In genomic region chr1:65762081-65762862, GRCh38 we compare ENCODE assay signal across 18 cellular contexts.
A peak's percentile ranks its signal among the peaks of the same experiment; 100 is the strongest.
DNase-seq lines count a peak whose midpoint lies in the region; ATAC-seq and TF ChIP-seq lines count a peak whose summit lies in the region.
"Had no signal": no experiment of that assay in that cellular context is flagged by ENCODE, and none has a peak within 500 bp of the region (broad histone marks: within the 10 kb centered on the region; RNA-seq: fewer than 3 reads in every experiment).

No MANE protein-coding gene starts in this region.

- no peaks in the 10 kb centered on the region for H3K36me3 ChIP-seq in MM.1S (replicated peaks; ENCODE audit: insufficient read depth, low read length)
- H3K36me3 ChIP-seq: esophagus squamous epithelium had no signal

- H4K20me1 ChIP-seq in MM.1S (ENCODE audit: insufficient read depth, low read length), result no peaks in the 10 kb centered on the region

- peaks cover 0 to 5% of the 10 kb centered on the region in 2 donors for H3K36me3 Mint-ChIP-seq in stimulated activated naive B cell treated with anti-CD40 and anti-IgM and Interleukin-4, amounts not matched to agents 10 μg/mL and 1 μg/mL and 100 μg/mL, for 72 hours
- H3K36me3 Mint-ChIP-seq: natural killer cell treated with Interleukin-12 subunit alpha and Interleukin-12 subunit beta and Interleukin-15 and Interleukin-18, amount 100 ng/mL, for 72 hours had no signal

- peak; percentile 57 for ATAC-seq in GM19455 (IDR thresholded peaks at IDR 0.05; ENCODE audit: unreplicated experiment)
- no peak for ATAC-seq in stimulated activated naive B cell treated with anti-CD40 and anti-IgM and Interleukin-4, amounts not matched to agents 10 μg/mL and 1 μg/mL and 100 μg/mL, for 72 hours (replicated peaks)
- ATAC-seq: activated CD8-positive, alpha-beta T cell treated with anti-CD3 and anti-CD28 coated beads for 36 hours; left cardiac atrium; natural killer cell treated with Interleukin-12 subunit alpha and Interleukin-12 subunit beta and Interleukin-15 and Interleukin-18, amount 100 ng/mL, for 72 hours had no signal

- H3K4me1 Mint-ChIP-seq in stimulated activated naive B cell treated with anti-CD40 and anti-IgM and Interleukin-4, amounts not matched to agents 10 μg/mL and 1 μg/mL and 100 μg/mL, for 72 hours, result peaks cover 0 to 4% of the 10 kb centered on the region in 2 donors
- H3K4me1 Mint-ChIP-seq: central memory CD8-positive, alpha-beta T cell had no signal

- H3K27me3 ChIP-seq in MM.1S (replicated peaks; ENCODE audit: insufficient read depth, low read length), result no peaks in the 10 kb centered on the region
- H3K27me3 ChIP-seq: esophagus squamous epithelium had no signal

- no peaks in the 10 kb centered on the region for H3K79me2 ChIP-seq in MM.1S (ENCODE audit: low read length)

- H3K9me2 ChIP-seq in MM.1S (replicated peaks; ENCODE audit: insufficient read depth, low read length), result no peaks in the 10 kb centered on the region

- peaks cover 4 to 12% of the 10 kb centered on the region in 2 donors for H3K27me3 Mint-ChIP-seq in stimulated activated naive B cell treated with anti-CD40 and anti-IgM and Interleukin-4, amounts not matched to agents 10 μg/mL and 1 μg/mL and 100 μg/mL, for 72 hours

- no peak for TF ChIP-seq CTCF in AG10803 (conservative IDR thresholded peaks at IDR 0.05; ENCODE audit: low read length)
- TF ChIP-seq CTCF in MM.1S (IDR thresholded peaks at IDR 0.05; ENCODE audit: low read length), result no peak
- TF ChIP-seq CTCF in foreskin fibroblast (IDR thresholded peaks at IDR 0.05; ENCODE audit: low read depth, low read length), result no peak

- 0 out of 2 replicates have a peak overlapping the region, but pooled peaks have one; percentile 24 for H2AFZ ChIP-seq in MM.1S (ENCODE audit: low read length)

- H3K4me3 ChIP-seq in AG10803 (ENCODE audit: low read length), result peak overlapping the region; percentile 21
- no peak overlapping the region for H3K4me3 ChIP-seq in MM.1S (ENCODE audit: low read length)
- peak overlapping the region; percentile 6 to 33 for H3K4me3 ChIP-seq in foreskin fibroblast (ENCODE audit: low read depth in 1 of 2, low read length in 2 of 2)
- H3K4me3 ChIP-seq: esophagus squamous epithelium had no signal

- H3K27ac ChIP-seq in MM.1S (ENCODE audit: low read length), result no peak overlapping the region
- H3K27ac ChIP-seq: esophagus squamous epithelium, KMS-11 had no signal

- no peaks in the 10 kb centered on the region for H3K9me3 ChIP-seq in MM.1S (replicated peaks; ENCODE audit: insufficient read depth, low read length)
- H3K9me3 ChIP-seq: esophagus squamous epithelium had no signal

- DNase-seq in AG10803 (ENCODE audit: low read depth), result peak; percentile 57
- peak; percentile 19 for DNase-seq in MM.1S
- peak; percentile 37 to 39 for DNase-seq in foreskin fibroblast
- DNase-seq in NCI-H1105 (lab: John Stamatoyannopoulos, UW), result no peak
- no peak for DNase-seq in SW480 (ENCODE audit: low spot score)
- DNase-seq in NCI-H2029 (lab: John Stamatoyannopoulos, UW), result no peak
- no peak for DNase-seq in stimulated activated naive B cell treated with anti-CD40 and anti-IgM and Interleukin-4, amounts not matched to agents 10 μg/mL and 1 μg/mL and 100 μg/mL, for 72 hours
- DNase-seq: activated CD8-positive, alpha-beta T cell treated with anti-CD3 and anti-CD28 coated beads for 36 hours; activated naive CD4-positive, alpha-beta T cell treated with Interleukin-2 at 50 U/mL for 16 hours; DMS153; esophagus squamous epithelium; left cardiac atrium; NCI-H2171; small intestine had no signal

- peak overlapping the region; percentile 7; the same call in 1 of the 2 replicates for H3K4me2 ChIP-seq in MM.1S (ENCODE audit: low read depth, low read length)
- H3K4me2 ChIP-seq: KMS-11 had no signal

- H3K4me3 Mint-ChIP-seq in stimulated activated naive B cell treated with anti-CD40 and anti-IgM and Interleukin-4, amounts not matched to agents 10 μg/mL and 1 μg/mL and 100 μg/mL, for 72 hours, result no peak overlapping the region
- H3K4me3 Mint-ChIP-seq: activated CD8-positive, alpha-beta T cell treated with anti-CD3 and anti-CD28 coated beads for 36 hours; central memory CD8-positive, alpha-beta T cell; natural killer cell treated with Interleukin-12 subunit alpha and Interleukin-12 subunit beta and Interleukin-15 and Interleukin-18, amount 100 ng/mL, for 72 hours had no signal

- no peaks in the 10 kb centered on the region for H3F3A ChIP-seq in MM.1S (ENCODE audit: insufficient read depth, low read length)

- no peaks in the 10 kb centered on the region for H3K4me1 ChIP-seq in MM.1S (ENCODE audit: low read length)
- H3K4me1 ChIP-seq: esophagus squamous epithelium had no signal

- peaks cover 10 to 11% of the 10 kb centered on the region in 2 donors for H3K9me3 Mint-ChIP-seq in stimulated activated naive B cell treated with anti-CD40 and anti-IgM and Interleukin-4, amounts not matched to agents 10 μg/mL and 1 μg/mL and 100 μg/mL, for 72 hours
- H3K9me3 Mint-ChIP-seq: natural killer cell treated with Interleukin-12 subunit alpha and Interleukin-12 subunit beta and Interleukin-15 and Interleukin-18, amount 100 ng/mL, for 72 hours had no signal

- no peak overlapping the region for H3K27ac Mint-ChIP-seq in stimulated activated naive B cell treated with anti-CD40 and anti-IgM and Interleukin-4, amounts not matched to agents 10 μg/mL and 1 μg/mL and 100 μg/mL, for 72 hours
- H3K27ac Mint-ChIP-seq: activated CD8-positive, alpha-beta T cell treated with anti-CD3 and anti-CD28 coated beads for 36 hours; natural killer cell treated with Interleukin-12 subunit alpha and Interleukin-12 subunit beta and Interleukin-15 and Interleukin-18, amount 100 ng/mL, for 72 hours had no signal

- no peak overlapping the region for H3K9ac ChIP-seq in MM.1S (ENCODE audit: low read length)
- H3K9ac ChIP-seq: KMS-11 had no signal

Comparison
In these comparisons a context has a peak if more than half of its experiments do, and no peak if none do; other contexts are left out.
1. DNase-seq: peak in AG10803 (single experiment), MM.1S (single experiment) and foreskin fibroblast (2 of 2); none in NCI-H1105 (single experiment), SW480 (single experiment), NCI-H2029 (single experiment) and stimulated activated naive B cell treated with anti-CD40 and anti-IgM and Interleukin-4, amounts not matched to agents 10 μg/mL and 1 μg/mL and 100 μg/mL, for 72 hours (single experiment).